In genomic region chr19:51693246-51693645, GRCh38 we compare ENCODE assay signal across 11 cellular contexts. TPM values are rescaled to one million over a fixed set of nuclear protein-coding genes. Genes with fewer than 3 reads are reported as not detected.
DNase-seq lines count a peak whose midpoint lies in the region; ATAC-seq lines count a peak whose summit lies in the region.
"Had no signal": no experiment of that assay in that cellular context is flagged by ENCODE, and none has a peak within 500 bp of the region (broad histone marks: within the 10 kb centered on the region; RNA-seq: fewer than 3 reads in every experiment).

A gene with protein sequence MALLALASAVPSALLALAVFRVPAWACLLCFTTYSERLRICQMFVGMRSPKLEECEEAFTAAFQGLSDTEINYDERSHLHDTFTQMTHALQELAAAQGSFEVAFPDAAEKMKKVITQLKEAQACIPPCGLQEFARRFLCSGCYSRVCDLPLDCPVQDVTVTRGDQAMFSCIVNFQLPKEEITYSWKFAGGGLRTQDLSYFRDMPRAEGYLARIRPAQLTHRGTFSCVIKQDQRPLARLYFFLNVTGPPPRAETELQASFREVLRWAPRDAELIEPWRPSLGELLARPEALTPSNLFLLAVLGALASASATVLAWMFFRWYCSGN (plus strand): TSS chr19:51693330. CDS start chr19:51693527, 197 bp downstream.

- H3K27ac ChIP-seq in CD4-positive, CD25-positive, alpha-beta regulatory T cell (ENCODE audit: insufficient read depth, low read length, poor library complexity, severe bottlenecking): no peak within 1 kb of the TSS
- H3K27ac ChIP-seq in adipose tissue (ENCODE audit: low read depth, low read length): no peak within 1 kb of the TSS
- H3K27ac ChIP-seq in rectal smooth muscle tissue (ENCODE audit: low read depth, low read length): peak within 1 kb of the TSS; percentile 20

- no peaks in the 10 kb centered on the region for H3K36me3 ChIP-seq in CD4-positive, CD25-positive, alpha-beta regulatory T cell (ENCODE audit: control insufficient read depth, insufficient read depth, low read length)
- peaks cover 5% of the 10 kb centered on the region for H3K36me3 ChIP-seq in rectal smooth muscle tissue (ENCODE audit: control insufficient read depth, insufficient read depth, low read length)

- WGBS in adipose tissue, 3 donors: 80 to 88% (median 82%) methylated on average over 8 of the region's 8 CpGs

- H3K36me3 Mint-ChIP-seq in CD4-positive, CD25-positive, alpha-beta regulatory T cell: no peaks in the 10 kb centered on the region

- peaks cover 6% of the 10 kb centered on the region for H3K27me3 Mint-ChIP-seq in CD4-positive, CD25-positive, alpha-beta regulatory T cell

- H3K4me1 Mint-ChIP-seq in CD4-positive, CD25-positive, alpha-beta regulatory T cell: peaks cover 0 to 19% (median 0%) of the 10 kb centered on the region in 4 donors

- H3K4me1 ChIP-seq in CD4-positive, CD25-positive, alpha-beta regulatory T cell (ENCODE audit: control insufficient read depth, insufficient read depth, low read length, poor library complexity, severe bottlenecking): peaks cover 16% of the 10 kb centered on the region
- H3K4me1 ChIP-seq in rectal smooth muscle tissue (ENCODE audit: control insufficient read depth, insufficient read depth, low read length): peaks cover 13% of the 10 kb centered on the region

- H3K4me3 ChIP-seq in CD4-positive, CD25-positive, alpha-beta regulatory T cell (ENCODE audit: low read depth, low read length): no peak within 1 kb of the TSS
- H3K4me3 ChIP-seq in rectal smooth muscle tissue (ENCODE audit: low read length): peak within 1 kb of the TSS; percentile 55

- no peaks in the 10 kb centered on the region for H3K27me3 ChIP-seq in CD4-positive, CD25-positive, alpha-beta regulatory T cell (ENCODE audit: control insufficient read depth, insufficient read depth, low read length)
- no peaks in the 10 kb centered on the region for H3K27me3 ChIP-seq in rectal smooth muscle tissue (ENCODE audit: control insufficient read depth, insufficient read depth, low read length)

- H3K9ac ChIP-seq in rectal smooth muscle tissue (ENCODE audit: low read length): no peak within 1 kb of the TSS

- no peaks in the 10 kb centered on the region for H3K9me3 ChIP-seq in CD4-positive, CD25-positive, alpha-beta regulatory T cell (ENCODE audit: control insufficient read depth in 2 of 2, low read length in 2 of 2)

- DNase-seq in CD4-positive, CD25-positive, alpha-beta regulatory T cell: no peak
- DNase-seq in cardiac septum (ENCODE audit: low spot score): no peak
- DNase-seq in activated gamma-delta T cell (lab: John Stamatoyannopoulos, UW): no peak
- DNase-seq: cortex of kidney, NCI-H510A had no signal

- H3K27ac Mint-ChIP-seq in CD4-positive, CD25-positive, alpha-beta regulatory T cell: peak within 1 kb of the TSS in 1 of 3 donors; percentile 75

- peak within 1 kb of the TSS; percentile 20 to 67 (median 35) for H3K4me3 Mint-ChIP-seq in CD4-positive, CD25-positive, alpha-beta regulatory T cell

- intact Hi-C loops in cardiac septum (cut with DNase I): no loop called here

- peaks cover 0 to 1% (median 0%) of the 10 kb centered on the region in 7 donors for H3K9me3 Mint-ChIP-seq in CD4-positive, CD25-positive, alpha-beta regulatory T cell

- ATAC-seq in CD4-positive, CD25-positive, alpha-beta regulatory T cell (ENCODE audit: low read depth in 2 of 2): no peak
- ATAC-seq in GM21717 (IDR thresholded peaks at IDR 0.05; ENCODE audit: unreplicated experiment): no peak
- no peak for ATAC-seq in GM18870 (IDR thresholded peaks at IDR 0.05; ENCODE audit: unreplicated experiment)
- ATAC-seq in GM19452 (IDR thresholded peaks at IDR 0.05; ENCODE audit: unreplicated experiment): no peak
- ATAC-seq: activated CD4-positive, CD25-positive, alpha-beta regulatory T cell treated with anti-CD3 and anti-CD28 coated beads, Interleukin-2, amount 50 U/mL, for 24 hours had no signal

RNA-seq across cellular contexts. Expression of the gene that starts here (rescaled TPM):
- 4.4 TPM for total RNA-seq in CD4-positive, CD25-positive, alpha-beta regulatory T cell
- polyA plus RNA-seq in CD4-positive, CD25-positive, alpha-beta regulatory T cell: 1 to 10 TPM in 3 of 4 donors, under 1 TPM in 1; 0.98 to 5.6 (median 1.6) TPM
- 10 to 100 TPM in 2 of 3 donors, 1 to 10 TPM in 1; 4.7 to 38.5 (median 14.3) TPM for polyA plus RNA-seq in adipose tissue
- total RNA-seq in cardiac septum: 14.7 TPM
